ENCODE assay signal across 8 cellular contexts in genomic region chr1:231420299-231420958, GRCh38. TPM values are rescaled to one million over a fixed set of nuclear protein-coding genes. Genes with fewer than 3 reads are reported as not detected.
DNase-seq lines count a peak whose midpoint lies in the region; ATAC-seq and TF ChIP-seq lines count a peak whose summit lies in the region.

No MANE protein-coding gene starts in this region.

- intact Hi-C loops in left ventricle myocardium inferior (cut with micrococcal nuclease) (no loop called here), cardiac septum (cut with DNase I) (loop anchor here (5.0 kb wide), 3 partner anchors 58 to 172 kb away; partner anchors contain the start of gene TSNAX), natural killer cell (cut with micrococcal nuclease) (loop anchor here (2.0 to 5.0 kb wide), 2 partner anchors 42 to 108 kb away; partner anchors contain the start of gene TSNAX)

- no peaks in the 10 kb centered on the region for H3K36me3 Mint-ChIP-seq in natural killer cell

- 2 to 3% methylated on average over 18 of the region's 18 CpGs for WGBS in ectodermal cell, 2 experiments

- peaks cover 48 to 52% of the 10 kb centered on the region in 2 donors for H3K4me1 Mint-ChIP-seq in natural killer cell

- POLR2A ChIA-PET in RWPE1 (lab: Yijun Ruan, JAX; ENCODE audit: low non-redundant PET) = interaction anchor here (0.6 to 1.0 kb wide), 2 partner anchors 82 to 1647 kb away, joined by 3 to 7 read pairs; partner anchors contain the start of gene SPRTN

- no peak for DNase-seq in left ventricle myocardium inferior
- no peak for DNase-seq in cardiac septum (ENCODE audit: low spot score)
- no peak for DNase-seq in RWPE1 (ENCODE audit: low spot score)
- no peak for DNase-seq in natural killer cell
- DNase-seq in NCI-H1694 treated with DMSO at 0.1 percent for 48 hours (lab: John Stamatoyannopoulos, UW) = no peak
- DNase-seq in stimulated activated CD4-positive, alpha-beta T cell treated with anti-CD3 and anti-CD28 coated beads, Interleukin-2, amount 100 ng/mL, for 24 hours = no peak

- CTCF ChIA-PET in RWPE1 (lab: Yijun Ruan, JAX) = no interaction called here

- H3K9me3 Mint-ChIP-seq in natural killer cell = no peaks in the 10 kb centered on the region

- H3K27me3 ChIP-seq in left ventricle myocardium inferior (ENCODE audit: low read depth) = no peaks in the 10 kb centered on the region
- H3K27me3 ChIP-seq in ectodermal cell (ENCODE audit: control insufficient read depth, insufficient read depth, low read length, poor library complexity, severe bottlenecking) = peaks cover 67% of the 10 kb centered on the region

- H3K4me1 ChIP-seq in left ventricle myocardium inferior = peaks cover 91% of the 10 kb centered on the region
- peaks cover 10% of the 10 kb centered on the region for H3K4me1 ChIP-seq in ectodermal cell (ENCODE audit: control insufficient read depth, insufficient read depth, low read length)

- ATAC-seq in natural killer cell = no peak
- no peak for ATAC-seq in HG02588 (IDR thresholded peaks at IDR 0.05; ENCODE audit: unreplicated experiment)

- no peaks in the 10 kb centered on the region for H3K36me3 ChIP-seq in left ventricle myocardium inferior
- H3K36me3 ChIP-seq in ectodermal cell (ENCODE audit: control insufficient read depth, insufficient read depth, low read length) = no peaks in the 10 kb centered on the region

- no peak for TF ChIP-seq CTCF in left ventricle myocardium inferior (IDR thresholded peaks at IDR 0.05; ENCODE audit: borderline replicate concordance)
- no peak for TF ChIP-seq CTCF in RWPE1 (conservative IDR thresholded peaks at IDR 0.05; ENCODE audit: low read depth)
- TF ChIP-seq CTCF in natural killer cell (IDR thresholded peaks at IDR 0.05) = no peak

- no peaks in the 10 kb centered on the region for H3K9me3 ChIP-seq in left ventricle myocardium inferior (replicated peaks)
- H3K9me3 ChIP-seq in ectodermal cell (ENCODE audit: control insufficient read depth, low read length) = no peaks in the 10 kb centered on the region

- peak overlapping the region; percentile 88 for H3K4me3 Mint-ChIP-seq in natural killer cell

- peak overlapping the region; percentile 50 to 54 for H3K27ac Mint-ChIP-seq in natural killer cell

- H3K4me3 ChIP-seq in left ventricle myocardium inferior = peak overlapping the region; percentile 85
- peak overlapping the region; percentile 58 for H3K4me3 ChIP-seq in ectodermal cell (ENCODE audit: insufficient read depth, low read depth, low read length)

- H3K27ac ChIP-seq in left ventricle myocardium inferior (replicated peaks) (peak overlapping the region; percentile 100), RWPE1 (peak overlapping the region; percentile 96), ectodermal cell (ENCODE audit: insufficient read depth, low read depth, low read length, poor library complexity, severe bottlenecking) (no peak overlapping the region)

- no peaks in the 10 kb centered on the region for H3K27me3 Mint-ChIP-seq in natural killer cell (ENCODE audit: low read depth in 2 of 2)

RNA-seq across cellular contexts. Expression of gene EGLN1, which starts 1.7 kb away (rescaled TPM):
- total RNA-seq in left ventricle myocardium inferior = 83.2 TPM
- total RNA-seq in cardiac septum = 47.5 TPM
- 6.0 TPM for polyA plus RNA-seq in ectodermal cell (2013, experiment 1 of 4)
- 4.9 TPM for polyA plus RNA-seq in ectodermal cell (2013, experiment 2 of 4)
- 8.1 TPM for polyA plus RNA-seq in ectodermal cell (2013, experiment 3 of 4)
- 8.7 TPM for polyA plus RNA-seq in ectodermal cell (2013, experiment 4 of 4)
- total RNA-seq in natural killer cell = 10 to 100 TPM; 14.2 to 27.5 (median 24.5) TPM
